Comparison of ENCODE assay signal across 21 cellular contexts in genomic region chr11:78946945-78947914, GRCh38.
DNase-seq lines count a peak whose midpoint lies in the region; ATAC-seq, FAIRE-seq and TF ChIP-seq lines count a peak whose summit lies in the region.
"Had no signal": no experiment of that assay in that cellular context is flagged by ENCODE, and none has a peak within 500 bp of the region (broad histone marks: within the 10 kb centered on the region; RNA-seq: fewer than 3 reads in every experiment).

No MANE protein-coding gene starts in this region.

- no peaks in the 10 kb centered on the region for H3K36me3 ChIP-seq in Caco-2 (ENCODE audit: control insufficient read depth, insufficient read depth, low read length)
- H3K36me3 ChIP-seq in trophoblast cell (ENCODE audit: control insufficient read depth in 1 of 2, insufficient read depth in 2 of 2, low read length in 2 of 2), result peaks cover 0 to 2% of the 10 kb centered on the region in 2 experiments
- H3K36me3 ChIP-seq: suprapubic skin had no signal

- peak overlapping the region; percentile 94 for H3K14ac ChIP-seq in trophoblast cell (ENCODE audit: low read length)

- H3K4me3 ChIP-seq in Caco-2 (ENCODE audit: low read depth, low read length) (no peak overlapping the region), fibroblast of mammary gland (ENCODE audit: control insufficient read depth, low read depth, low read length) (no peak overlapping the region), trophoblast cell (ENCODE audit: low read depth, low read length) (no peak overlapping the region)
- H3K4me3 ChIP-seq: suprapubic skin had no signal

- H3K4me1 Mint-ChIP-seq in Caco-2 (ENCODE audit: low read depth, unreplicated experiment), result peaks cover 17% of the 10 kb centered on the region
- H3K4me1 Mint-ChIP-seq: activated CD4-positive, alpha-beta memory T cell treated with anti-CD3 and anti-CD28 coated beads, Interleukin-2, amount 10 ng/mL, durations not matched to agents 7 days and 5 days; activated naive CD8-positive, alpha-beta T cell treated with anti-CD3 and anti-CD28 coated beads, Interleukin-2, amount 10 ng/mL, durations not matched to agents 7 days and 5 days had no signal

- H2BK5ac ChIP-seq in trophoblast cell (ENCODE audit: low read depth, low read length, poor library complexity), result peak overlapping the region; percentile 98

- H3K9me3 ChIP-seq in Caco-2, result no peaks in the 10 kb centered on the region
- H3K9me3 ChIP-seq in trophoblast cell (ENCODE audit: insufficient read depth, low read depth, low read length), result no peaks in the 10 kb centered on the region
- H3K9me3 ChIP-seq: BE2C, suprapubic skin had no signal

- no peak for FAIRE-seq in GM12892 (lab: Jason Lieb, UNC)
- FAIRE-seq: GM18507 had no signal

- TF ChIP-seq POLR2A in GM12892 (IDR thresholded peaks at IDR 0.05; ENCODE audit: low read depth, low read length), result no peak

- no peaks in the 10 kb centered on the region for H3K9me3 Mint-ChIP-seq in Caco-2 (ENCODE audit: unreplicated experiment)
- H3K9me3 Mint-ChIP-seq: activated CD4-positive, alpha-beta memory T cell treated with anti-CD3 and anti-CD28 coated beads, Interleukin-2, amount 10 ng/mL, durations not matched to agents 7 days and 5 days; activated naive CD8-positive, alpha-beta T cell treated with anti-CD3 and anti-CD28 coated beads, Interleukin-2, amount 10 ng/mL, durations not matched to agents 7 days and 5 days; activated T-cell treated with anti-CD3 and anti-CD28 coated beads, Interleukin-2, amount 50 U/mL, for 72 hours had no signal

- peak overlapping the region; percentile 40 for H4K12ac ChIP-seq in trophoblast cell (ENCODE audit: low read depth, low read length)

- POLR2A ChIA-PET in Caco-2 (lab: Charles Lee), result no interaction called here

- H3K4me1 ChIP-seq in Caco-2, result peaks cover 20% of the 10 kb centered on the region
- peaks cover 45 to 50% of the 10 kb centered on the region in 2 experiments for H3K4me1 ChIP-seq in trophoblast cell (ENCODE audit: control insufficient read depth in 1 of 2, insufficient read depth in 2 of 2, low read length in 2 of 2)
- H3K4me1 ChIP-seq: suprapubic skin had no signal

- H3K79me2 ChIP-seq in trophoblast cell (ENCODE audit: control insufficient read depth, insufficient read depth, low read length, poor library complexity), result peaks cover 7% of the 10 kb centered on the region

- peak overlapping the region; percentile 88 for H3K27ac ChIP-seq in trophoblast cell (ENCODE audit: low read depth, low read length)
- H3K27ac ChIP-seq: suprapubic skin, VCaP had no signal

- DNase-seq in Caco-2 (no peak), HS-5 (ENCODE audit: low read depth) (peak; percentile 5), fibroblast of mammary gland (ENCODE audit: low read depth) (peak; percentile 74), trophoblast cell (peak in 1 of 2 donors; percentile 54), SHP77 treated with DMSO at 0.1 percent for 48 hours (lab: John Stamatoyannopoulos, UW) (no peak), SKM-1 treated with dmso at 0.1 percent for 144 hours (lab: John Stamatoyannopoulos, UW; ENCODE audit: unreplicated experiment) (no peak), GM12892 (ENCODE audit: insufficient read length) (no peak)
- DNase-seq: activated CD4-positive, alpha-beta memory T cell treated with anti-CD3 and anti-CD28 coated beads, Interleukin-2, amount 10 ng/mL, durations not matched to agents 7 days and 5 days; activated naive CD8-positive, alpha-beta T cell treated with anti-CD3 and anti-CD28 coated beads, Interleukin-2, amount 10 ng/mL, durations not matched to agents 7 days and 5 days; activated T-cell treated with anti-CD3 and anti-CD28 coated beads, Interleukin-2, amount 50 U/mL, for 72 hours; BE2C; DMS153; NCI-H2227 treated with DMSO at 0.1 percent for 48 hours; occipital lobe; stimulated activated CD4-positive, alpha-beta T cell treated with anti-CD3 and anti-CD28 coated beads, Interleukin-4, amount 100 ng/mL, for 4 hours; stimulated activated CD8-positive, alpha-beta memory T cell treated with anti-CD3 and anti-CD28 coated beads, Interleukin-4, amount 100 ng/mL, for 48 hours had no signal

- H2AK5ac ChIP-seq in trophoblast cell (ENCODE audit: low read length), result peak overlapping the region; percentile 95

- CTCF ChIA-PET in Caco-2 (lab: Charles Lee), result no interaction called here

- ATAC-seq in GM21737 (IDR thresholded peaks at IDR 0.05; ENCODE audit: unreplicated experiment), result no peak
- ATAC-seq: activated T-cell treated with anti-CD3 and anti-CD28 coated beads, Interleukin-2, amount 50 U/mL, for 72 hours; HCT116 had no signal

- no peak overlapping the region for H3K23ac ChIP-seq in trophoblast cell (ENCODE audit: low read length)

- H4K8ac ChIP-seq in trophoblast cell (ENCODE audit: low read depth, low read length), result peak overlapping the region; percentile 95

- H2AFZ ChIP-seq in trophoblast cell (ENCODE audit: insufficient read depth, low read length, poor library complexity), result peak overlapping the region; percentile 76

- BruUV-seq in Caco-2 (replicated peaks; lab: Mats Ljungman, UMichigan), result no TSS peak

- H3K4me2 ChIP-seq in trophoblast cell (ENCODE audit: low read length), result peak overlapping the region; percentile 37

- peaks cover 4% of the 10 kb centered on the region for H3K27me3 Mint-ChIP-seq in Caco-2 (ENCODE audit: insufficient read depth, unreplicated experiment)

- no CpG with 5 or more reads among the region's 10 CpGs for WGBS in trophoblast cell (ENCODE audit: extremely low coverage, insufficient coverage, insufficient read length)

- peak overlapping the region; percentile 90 for H3K4ac ChIP-seq in trophoblast cell (ENCODE audit: low read depth, low read length)

- peak overlapping the region; percentile 22 for H3K4me3 Mint-ChIP-seq in Caco-2 (ENCODE audit: unreplicated experiment)
- H3K4me3 Mint-ChIP-seq: activated CD4-positive, alpha-beta memory T cell treated with anti-CD3 and anti-CD28 coated beads, Interleukin-2, amount 10 ng/mL, durations not matched to agents 7 days and 5 days; activated naive CD8-positive, alpha-beta T cell treated with anti-CD3 and anti-CD28 coated beads, Interleukin-2, amount 10 ng/mL, durations not matched to agents 7 days and 5 days; activated T-cell treated with anti-CD3 and anti-CD28 coated beads, Interleukin-2, amount 50 U/mL, for 72 hours had no signal

- peak overlapping the region; percentile 95 for H2BK12ac ChIP-seq in trophoblast cell (ENCODE audit: low read length)

- TF ChIP-seq CTCF in Caco-2 (IDR thresholded peaks at IDR 0.05; ENCODE audit: insufficient read depth in 1 of 2, low read depth in 1 of 2, low read length in 1 of 2, severe bottlenecking in 1 of 2, unreplicated experiment in 1 of 2), result no peak
- TF ChIP-seq CTCF in fibroblast of mammary gland (conservative IDR thresholded peaks at IDR 0.05; ENCODE audit: control insufficient read depth, insufficient read depth, low read depth, low read length), result no peak

- H4K91ac ChIP-seq in trophoblast cell (ENCODE audit: low read depth, low read length), result peak overlapping the region; percentile 98

- H3K9ac ChIP-seq in trophoblast cell (ENCODE audit: low read length), result peak overlapping the region; percentile 1

- peak overlapping the region; percentile 93 for H3K18ac ChIP-seq in trophoblast cell (ENCODE audit: low read length)

- no peaks in the 10 kb centered on the region for H3K36me3 Mint-ChIP-seq in Caco-2 (ENCODE audit: insufficient read depth, unreplicated experiment)
- H3K36me3 Mint-ChIP-seq: activated naive CD8-positive, alpha-beta T cell treated with anti-CD3 and anti-CD28 coated beads, Interleukin-2, amount 10 ng/mL, durations not matched to agents 7 days and 5 days had no signal

- H3K27ac Mint-ChIP-seq in Caco-2 (ENCODE audit: unreplicated experiment), result peak overlapping the region; percentile 75
- H3K27ac Mint-ChIP-seq: activated CD4-positive, alpha-beta memory T cell treated with anti-CD3 and anti-CD28 coated beads, Interleukin-2, amount 10 ng/mL, durations not matched to agents 7 days and 5 days; activated naive CD8-positive, alpha-beta T cell treated with anti-CD3 and anti-CD28 coated beads, Interleukin-2, amount 10 ng/mL, durations not matched to agents 7 days and 5 days had no signal

- H3K27me3 ChIP-seq in Caco-2 (replicated peaks; ENCODE audit: control insufficient read depth, insufficient read depth, low read length) (no peaks in the 10 kb centered on the region), trophoblast cell (ENCODE audit: insufficient read depth, low read length) (no peaks in the 10 kb centered on the region)
- H3K27me3 ChIP-seq: BE2C, suprapubic skin had no signal

- H2BK120ac ChIP-seq in trophoblast cell (ENCODE audit: insufficient read depth, low read length, poor library complexity), result peak overlapping the region; percentile 98

- intact Hi-C loops in Caco-2 (cut with micrococcal nuclease; ENCODE audit: unreplicated experiment), result no loop called here

- peaks cover 43% of the 10 kb centered on the region for H3K79me1 ChIP-seq in trophoblast cell (ENCODE audit: low read length)

Comparison
In these comparisons a context has a peak if more than half of its experiments do, and no peak if none do; other contexts are left out.
1. DNase-seq: peak in HS-5 (single experiment) and fibroblast of mammary gland (single experiment); none in Caco-2 (0 of 2), SHP77 treated with DMSO at 0.1 percent for 48 hours (single experiment), SKM-1 treated with dmso at 0.1 percent for 144 hours (single experiment) and GM12892 (single experiment).